1 cellular context compared by ENCODE assay signal in genomic region chr11:62591448-62592215, GRCh38.
A peak's percentile ranks its signal among the peaks of the same experiment; 100 is the strongest.
TF ChIP-seq lines count a peak whose summit lies in the region.

TSS of gene TUT1 (minus strand) at chr11:62591523. CDS start at chr11:62591485, 38 bp downstream.

TF ChIP-seq in WTC11, 78 proteins besides CTCF, POLR2A, EP300 and RAD21 (continued from another document and continues in another):
- TF ChIP-seq AFF4 (CRISPR knock-in tag; IDR thresholded peaks at IDR 0.05; ENCODE audit: borderline replicate concordance) (no peak; the same call in 1 of the 2 replicates), GRHL2 (CRISPR knock-in tag; IDR thresholded peaks at IDR 0.05; ENCODE audit: insufficient replicate concordance, severe bottlenecking) (no peak), MXD4 (CRISPR knock-in tag; IDR thresholded peaks at IDR 0.05; ENCODE audit: borderline replicate concordance) (no peak), GABPB1 (CRISPR knock-in tag; IDR thresholded peaks at IDR 0.05) (peak; percentile 78), TEAD4 (CRISPR knock-in tag; IDR thresholded peaks at IDR 0.05) (no peak), FOXK1 (CRISPR knock-in tag; IDR thresholded peaks at IDR 0.05) (peak; percentile 97), CBFB (CRISPR knock-in tag; IDR thresholded peaks at IDR 0.05; ENCODE audit: low read depth) (0 out of 2 replicates have a peak, but pooled peaks have one; percentile 64), NR2C2 (CRISPR knock-in tag; IDR thresholded peaks at IDR 0.05) (no peak), NR3C1 (CRISPR knock-in tag; conservative IDR thresholded peaks at IDR 0.05; ENCODE audit: low read depth) (no peak), RORB (CRISPR knock-in tag; IDR thresholded peaks at IDR 0.05) (no peak), ZNF138 (CRISPR knock-in tag; conservative IDR thresholded peaks at IDR 0.05) (no peak), IRF1 (CRISPR knock-in tag; IDR thresholded peaks at IDR 0.05) (no peak), AR (CRISPR knock-in tag; IDR thresholded peaks at IDR 0.05) (no peak), RELA (CRISPR knock-in tag; IDR thresholded peaks at IDR 0.05; ENCODE audit: borderline replicate concordance) (no peak), ZNF416 (CRISPR knock-in tag; IDR thresholded peaks at IDR 0.05) (no peak), JAZF1 (CRISPR knock-in tag; IDR thresholded peaks at IDR 0.05) (no peak), ZNF671 (CRISPR knock-in tag; IDR thresholded peaks at IDR 0.05) (no peak), ATF1 (CRISPR knock-in tag; IDR thresholded peaks at IDR 0.05) (no peak), HMGA2 (CRISPR knock-in tag; IDR thresholded peaks at IDR 0.05) (no peak), ZNF423 (CRISPR knock-in tag; IDR thresholded peaks at IDR 0.05) (no peak), ZNF232 (CRISPR knock-in tag; IDR thresholded peaks at IDR 0.05) (peak; percentile 76; the same call in 1 of the 2 replicates), ZNF263 (CRISPR knock-in tag; IDR thresholded peaks at IDR 0.05; ENCODE audit: low read depth) (no peak), OVOL2 (CRISPR knock-in tag; IDR thresholded peaks at IDR 0.05; ENCODE audit: borderline replicate concordance) (no peak), ZSCAN18 (CRISPR knock-in tag; IDR thresholded peaks at IDR 0.05) (no peak), USF1 (CRISPR knock-in tag; IDR thresholded peaks at IDR 0.05) (no peak), ZBTB21 (CRISPR knock-in tag; IDR thresholded peaks at IDR 0.05; ENCODE audit: borderline replicate concordance) (no peak), NFE2L1 (CRISPR knock-in tag; IDR thresholded peaks at IDR 0.05) (0 out of 2 replicates have a peak, but pooled peaks have one; percentile 49), ATF3 (CRISPR knock-in tag; conservative IDR thresholded peaks at IDR 0.05) (no peak), SMAD4 (CRISPR knock-in tag; IDR thresholded peaks at IDR 0.05) (no peak)
- TF ChIP-seq, protein P1, sequence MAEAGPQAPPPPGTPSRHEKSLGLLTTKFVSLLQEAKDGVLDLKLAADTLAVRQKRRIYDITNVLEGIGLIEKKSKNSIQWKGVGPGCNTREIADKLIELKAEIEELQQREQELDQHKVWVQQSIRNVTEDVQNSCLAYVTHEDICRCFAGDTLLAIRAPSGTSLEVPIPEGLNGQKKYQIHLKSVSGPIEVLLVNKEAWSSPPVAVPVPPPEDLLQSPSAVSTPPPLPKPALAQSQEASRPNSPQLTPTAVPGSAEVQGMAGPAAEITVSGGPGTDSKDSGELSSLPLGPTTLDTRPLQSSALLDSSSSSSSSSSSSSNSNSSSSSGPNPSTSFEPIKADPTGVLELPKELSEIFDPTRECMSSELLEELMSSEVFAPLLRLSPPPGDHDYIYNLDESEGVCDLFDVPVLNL (CRISPR knock-in tag; IDR thresholded peaks at IDR 0.05; ENCODE audit: borderline replicate concordance, low read depth), result no peak
- TF ChIP-seq, protein P2, sequence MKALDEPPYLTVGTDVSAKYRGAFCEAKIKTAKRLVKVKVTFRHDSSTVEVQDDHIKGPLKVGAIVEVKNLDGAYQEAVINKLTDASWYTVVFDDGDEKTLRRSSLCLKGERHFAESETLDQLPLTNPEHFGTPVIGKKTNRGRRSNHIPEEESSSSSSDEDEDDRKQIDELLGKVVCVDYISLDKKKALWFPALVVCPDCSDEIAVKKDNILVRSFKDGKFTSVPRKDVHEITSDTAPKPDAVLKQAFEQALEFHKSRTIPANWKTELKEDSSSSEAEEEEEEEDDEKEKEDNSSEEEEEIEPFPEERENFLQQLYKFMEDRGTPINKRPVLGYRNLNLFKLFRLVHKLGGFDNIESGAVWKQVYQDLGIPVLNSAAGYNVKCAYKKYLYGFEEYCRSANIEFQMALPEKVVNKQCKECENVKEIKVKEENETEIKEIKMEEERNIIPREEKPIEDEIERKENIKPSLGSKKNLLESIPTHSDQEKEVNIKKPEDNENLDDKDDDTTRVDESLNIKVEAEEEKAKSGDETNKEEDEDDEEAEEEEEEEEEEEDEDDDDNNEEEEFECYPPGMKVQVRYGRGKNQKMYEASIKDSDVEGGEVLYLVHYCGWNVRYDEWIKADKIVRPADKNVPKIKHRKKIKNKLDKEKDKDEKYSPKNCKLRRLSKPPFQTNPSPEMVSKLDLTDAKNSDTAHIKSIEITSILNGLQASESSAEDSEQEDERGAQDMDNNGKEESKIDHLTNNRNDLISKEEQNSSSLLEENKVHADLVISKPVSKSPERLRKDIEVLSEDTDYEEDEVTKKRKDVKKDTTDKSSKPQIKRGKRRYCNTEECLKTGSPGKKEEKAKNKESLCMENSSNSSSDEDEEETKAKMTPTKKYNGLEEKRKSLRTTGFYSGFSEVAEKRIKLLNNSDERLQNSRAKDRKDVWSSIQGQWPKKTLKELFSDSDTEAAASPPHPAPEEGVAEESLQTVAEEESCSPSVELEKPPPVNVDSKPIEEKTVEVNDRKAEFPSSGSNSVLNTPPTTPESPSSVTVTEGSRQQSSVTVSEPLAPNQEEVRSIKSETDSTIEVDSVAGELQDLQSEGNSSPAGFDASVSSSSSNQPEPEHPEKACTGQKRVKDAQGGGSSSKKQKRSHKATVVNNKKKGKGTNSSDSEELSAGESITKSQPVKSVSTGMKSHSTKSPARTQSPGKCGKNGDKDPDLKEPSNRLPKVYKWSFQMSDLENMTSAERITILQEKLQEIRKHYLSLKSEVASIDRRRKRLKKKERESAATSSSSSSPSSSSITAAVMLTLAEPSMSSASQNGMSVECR (CRISPR knock-in tag; IDR thresholded peaks at IDR 0.05; ENCODE audit: borderline replicate concordance), result peak; percentile 25; the same call in 1 of the 2 replicates
- TF ChIP-seq, protein P3, sequence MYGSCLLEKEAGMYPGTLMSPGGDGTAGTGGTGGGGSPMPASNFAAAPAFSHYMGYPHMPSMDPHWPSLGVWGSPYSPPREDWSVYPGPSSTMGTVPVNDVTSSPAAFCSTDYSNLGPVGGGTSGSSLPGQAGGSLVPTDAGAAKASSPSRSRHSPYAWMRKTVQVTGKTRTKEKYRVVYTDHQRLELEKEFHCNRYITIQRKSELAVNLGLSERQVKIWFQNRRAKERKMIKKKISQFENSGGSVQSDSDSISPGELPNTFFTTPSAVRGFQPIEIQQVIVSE (CRISPR knock-in tag; IDR thresholded peaks at IDR 0.05; ENCODE audit: borderline replicate concordance), result no peak
- TF ChIP-seq, protein P4, sequence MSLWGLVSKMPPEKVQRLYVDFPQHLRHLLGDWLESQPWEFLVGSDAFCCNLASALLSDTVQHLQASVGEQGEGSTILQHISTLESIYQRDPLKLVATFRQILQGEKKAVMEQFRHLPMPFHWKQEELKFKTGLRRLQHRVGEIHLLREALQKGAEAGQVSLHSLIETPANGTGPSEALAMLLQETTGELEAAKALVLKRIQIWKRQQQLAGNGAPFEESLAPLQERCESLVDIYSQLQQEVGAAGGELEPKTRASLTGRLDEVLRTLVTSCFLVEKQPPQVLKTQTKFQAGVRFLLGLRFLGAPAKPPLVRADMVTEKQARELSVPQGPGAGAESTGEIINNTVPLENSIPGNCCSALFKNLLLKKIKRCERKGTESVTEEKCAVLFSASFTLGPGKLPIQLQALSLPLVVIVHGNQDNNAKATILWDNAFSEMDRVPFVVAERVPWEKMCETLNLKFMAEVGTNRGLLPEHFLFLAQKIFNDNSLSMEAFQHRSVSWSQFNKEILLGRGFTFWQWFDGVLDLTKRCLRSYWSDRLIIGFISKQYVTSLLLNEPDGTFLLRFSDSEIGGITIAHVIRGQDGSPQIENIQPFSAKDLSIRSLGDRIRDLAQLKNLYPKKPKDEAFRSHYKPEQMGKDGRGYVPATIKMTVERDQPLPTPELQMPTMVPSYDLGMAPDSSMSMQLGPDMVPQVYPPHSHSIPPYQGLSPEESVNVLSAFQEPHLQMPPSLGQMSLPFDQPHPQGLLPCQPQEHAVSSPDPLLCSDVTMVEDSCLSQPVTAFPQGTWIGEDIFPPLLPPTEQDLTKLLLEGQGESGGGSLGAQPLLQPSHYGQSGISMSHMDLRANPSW (CRISPR knock-in tag; conservative IDR thresholded peaks at IDR 0.05; ENCODE audit: low read depth), result no peak
- TF ChIP-seq, protein P5, sequence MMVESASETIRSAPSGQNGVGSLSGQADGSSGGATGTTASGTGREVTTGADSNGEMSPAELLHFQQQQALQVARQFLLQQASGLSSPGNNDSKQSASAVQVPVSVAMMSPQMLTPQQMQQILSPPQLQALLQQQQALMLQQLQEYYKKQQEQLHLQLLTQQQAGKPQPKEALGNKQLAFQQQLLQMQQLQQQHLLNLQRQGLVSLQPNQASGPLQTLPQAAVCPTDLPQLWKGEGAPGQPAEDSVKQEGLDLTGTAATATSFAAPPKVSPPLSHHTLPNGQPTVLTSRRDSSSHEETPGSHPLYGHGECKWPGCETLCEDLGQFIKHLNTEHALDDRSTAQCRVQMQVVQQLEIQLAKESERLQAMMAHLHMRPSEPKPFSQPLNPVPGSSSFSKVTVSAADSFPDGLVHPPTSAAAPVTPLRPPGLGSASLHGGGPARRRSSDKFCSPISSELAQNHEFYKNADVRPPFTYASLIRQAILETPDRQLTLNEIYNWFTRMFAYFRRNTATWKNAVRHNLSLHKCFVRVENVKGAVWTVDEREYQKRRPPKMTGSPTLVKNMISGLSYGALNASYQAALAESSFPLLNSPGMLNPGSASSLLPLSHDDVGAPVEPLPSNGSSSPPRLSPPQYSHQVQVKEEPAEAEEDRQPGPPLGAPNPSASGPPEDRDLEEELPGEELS (CRISPR knock-in tag; IDR thresholded peaks at IDR 0.05), result peak; percentile 31; the same call in 1 of the 2 replicates
